17 cellular contexts compared by ENCODE assay signal in genomic region chr7:88204525-88205103, GRCh38.
"Had no signal": no experiment of that assay in that cellular context is flagged by ENCODE, and none has a peak within 500 bp of the region (broad histone marks: within the 10 kb centered on the region; RNA-seq: fewer than 3 reads in every experiment).

No MANE protein-coding gene starts in this region.

- DNase-seq: activated CD4-positive, alpha-beta T cell treated with anti-CD3 and anti-CD28 coated beads, Interleukin-2, amount 50 U/mL, for 48 hours; activated CD4-positive, CD25-positive, alpha-beta regulatory T cell treated with anti-CD3 and anti-CD28 coated beads, Interleukin-2, amount 50 U/mL, for 72 hours; activated CD8-positive, alpha-beta memory T cell treated with anti-CD3 and anti-CD28 coated beads, Interleukin-2, amount 50 U/mL, for 4 hours; activated naive CD4-positive, alpha-beta T cell treated with Interleukin-2 at 50 U/mL for 16 hours; amniotic stem cell; colonic mucosa; esophagus squamous epithelium; hypothalamus; kidney; left ventricle myocardium inferior; naive B cell; sigmoid colon; spleen; T1000; upper lobe of right lung had no signal

- H3K9ac ChIP-seq: neural progenitor cell had no signal

- H3K4me1 ChIP-seq: colonic mucosa, esophagus squamous epithelium, left ventricle myocardium inferior, sigmoid colon, spleen, upper lobe of right lung had no signal

- ATAC-seq: upper lobe of right lung had no signal

- H2AFZ ChIP-seq: neural progenitor cell had no signal

- H3K4me1 Mint-ChIP-seq: naive B cell had no signal

- H3K4me2 ChIP-seq: neural progenitor cell had no signal

- H3K9me3 Mint-ChIP-seq: naive B cell, neural progenitor cell had no signal

- H3K9me3 ChIP-seq: colonic mucosa, esophagus squamous epithelium, left ventricle myocardium inferior, sigmoid colon, spleen, thoracic aorta, upper lobe of right lung had no signal

- H3K27ac Mint-ChIP-seq: neural progenitor cell had no signal

- H3K4me3 Mint-ChIP-seq: naive B cell, neural progenitor cell had no signal

- H3K27me3 ChIP-seq: colonic mucosa, esophagus squamous epithelium, neural progenitor cell, sigmoid colon, spleen, upper lobe of right lung had no signal

- H3K27me3 Mint-ChIP-seq: naive B cell had no signal

- H3K27ac ChIP-seq: colonic mucosa, esophagus squamous epithelium, left ventricle myocardium inferior, neural progenitor cell, sigmoid colon, spleen, thoracic aorta, upper lobe of right lung had no signal
